ENCODE assay signal across 8 cellular contexts in genomic region chr5:115170924-115171510, GRCh38. TPM values are rescaled to one million over a fixed set of nuclear protein-coding genes. Genes with fewer than 3 reads are reported as not detected.
DNase-seq lines count a peak whose midpoint lies in the region; ATAC-seq, FAIRE-seq and TF ChIP-seq lines count a peak whose summit lies in the region.

No MANE protein-coding gene starts in this region.

- H3K4me3 Mint-ChIP-seq in activated T-cell treated with anti-CD3 and anti-CD28 coated beads, Interleukin-2, amount 50 U/mL, for 72 hours = peak overlapping the region; percentile 88 to 91
- H3K4me3 Mint-ChIP-seq in activated CD4-positive, alpha-beta memory T cell treated with anti-CD3 and anti-CD28 coated beads for 36 hours = peak overlapping the region; percentile 60

- H3K36me3 ChIP-seq in HepG2 (replicated peaks in 1 of 2; ENCODE audit: control insufficient read depth in 1 of 2, insufficient read depth in 2 of 2, low read length in 2 of 2) = no peaks in the 10 kb centered on the region
- H3K36me3 ChIP-seq in thymus (ENCODE audit: control insufficient read depth, insufficient read depth) = no peaks in the 10 kb centered on the region

- no peak overlapping the region for H2AFZ ChIP-seq in HepG2 (ENCODE audit: low read length)

- no peak for ATAC-seq in activated T-cell treated with anti-CD3 and anti-CD28 coated beads, Interleukin-2, amount 50 U/mL, for 72 hours (replicated peaks in 1 of 2)
- ATAC-seq in HepG2 (no peak), HG03039 (IDR thresholded peaks at IDR 0.05; ENCODE audit: unreplicated experiment) (no peak)

- no TSS peak for BruUV-seq in HepG2 (replicated peaks; lab: Mats Ljungman, UMichigan)

- H3K4me3 ChIP-seq in HepG2 (replicated peaks in 1 of 3; ENCODE audit: insufficient read depth in 1 of 3, low read depth in 2 of 3, low read length in 3 of 3) (peak overlapping the region in 2 of 3 experiments; percentile 62 to 83; a peak in 3 of 6 replicates), thymus (ENCODE audit: low read length) (peak overlapping the region; percentile 60)

- H3K9ac ChIP-seq in HepG2 (ENCODE audit: insufficient read depth, low read depth, low read length) = no peak overlapping the region

- H3K4me1 ChIP-seq in HepG2 (ENCODE audit: insufficient read depth, low read length) = peaks cover 17% of the 10 kb centered on the region
- H3K4me1 ChIP-seq in thymus (ENCODE audit: control insufficient read depth, insufficient read depth, low read length) = peaks cover 11% of the 10 kb centered on the region

- CTCF ChIA-PET in activated CD4-positive, alpha-beta memory T cell treated with anti-CD3 and anti-CD28 coated beads for 36 hours (lab: Charles Lee) = interaction anchor here (1.7 kb wide), 1 partner anchor 73 kb away, joined by 5 read pairs; no protein-coding TSS in a partner anchor
- CTCF ChIA-PET in HepG2 (lab: Yijun Ruan, JAX; ENCODE audit: low intra/inter-chr PET ratio, low total read pairs) = no interaction called here

- no peak for FAIRE-seq in HepG2 (lab: Jason Lieb, UNC)

- intact Hi-C loops in activated CD4-positive, alpha-beta memory T cell treated with anti-CD3 and anti-CD28 coated beads for 36 hours (cut with micrococcal nuclease) = loop anchor here (1.0 to 5.0 kb wide), 6 partner anchors 8 to 456 kb away; partner anchors contain the start of genes CCDC112, FEM1C, PGGT1B and TMED7
- intact Hi-C loops in HepG2 (cut with micrococcal nuclease; ENCODE audit: unreplicated experiment) = loop anchor here (2.0 kb wide), 1 partner anchor 24 kb away; no protein-coding TSS in a partner anchor

- H4K20me1 ChIP-seq in HepG2 (ENCODE audit: insufficient read depth, low read length) = no peaks in the 10 kb centered on the region

- TF ChIP-seq EP300 in HepG2 (IDR thresholded peaks at IDR 0.05; ENCODE audit: low read depth in 2 of 2, low read length in 2 of 2) = no peak
- no peak for TF ChIP-seq EP300 in HepG2 (CRISPR knock-in tag; IDR thresholded peaks at IDR 0.05; ENCODE audit: borderline replicate concordance)

- POLR2A ChIA-PET in activated CD4-positive, alpha-beta memory T cell treated with anti-CD3 and anti-CD28 coated beads for 36 hours (lab: Charles Lee) = no interaction called here
- POLR2A ChIA-PET in HepG2 (lab: Yijun Ruan, JAX) = no interaction called here

- TF ChIP-seq POLR2A in HepG2 (IDR thresholded peaks at IDR 0.05; ENCODE audit: insufficient read depth in 1 of 2, low read depth in 2 of 2, low read length in 2 of 2) = no peak

- peaks cover 4 to 5% of the 10 kb centered on the region in 2 donors for H3K9me3 Mint-ChIP-seq in activated T-cell treated with anti-CD3 and anti-CD28 coated beads, Interleukin-2, amount 50 U/mL, for 72 hours
- H3K9me3 Mint-ChIP-seq in activated CD4-positive, alpha-beta memory T cell treated with anti-CD3 and anti-CD28 coated beads for 36 hours = peaks cover 12% of the 10 kb centered on the region

- no peak for TF ChIP-seq RAD21 in HepG2 (CRISPR knock-in tag; IDR thresholded peaks at IDR 0.05)

- in situ Hi-C loops in HepG2 (cut with HindIII; ENCODE audit: extremely low pct_ligation_motif_present, low pct_unique_long_range_greater_than_20kb) = no loop called here

- peak overlapping the region; percentile 84 for H3K4me2 ChIP-seq in HepG2 (ENCODE audit: low read depth, low read length)

- H3K27me3 ChIP-seq in HepG2 (ENCODE audit: control insufficient read depth in 1 of 2, insufficient read depth in 2 of 2, low read length in 2 of 2) (peaks cover 0 to 13% of the 10 kb centered on the region in 2 experiments; a peak in 2 of 5 replicates), thymus (ENCODE audit: control insufficient read depth, insufficient read depth) (peaks cover 41% of the 10 kb centered on the region)

- H3K9me3 ChIP-seq in HepG2 (ENCODE audit: low read length) = peaks cover 4% of the 10 kb centered on the region; the same call in 1 of the 2 replicates
- peaks cover 2% of the 10 kb centered on the region for H3K9me3 ChIP-seq in thymus (ENCODE audit: control insufficient read depth)

- no peak for DNase-seq in activated T-cell treated with anti-CD3 and anti-CD28 coated beads, Interleukin-2, amount 50 U/mL, for 72 hours
- DNase-seq in activated T-cell treated with anti-CD3 and anti-CD28 coated beads for 4 hours (no peak), HepG2 (ENCODE audit: low spot score) (no peak)
- DNase-seq in activated CD4-positive, alpha-beta memory T cell treated with anti-CD3 and anti-CD28 coated beads for 36 hours = no peak
- DNase-seq in stimulated activated CD4-positive, alpha-beta T cell treated with anti-CD3 and anti-CD28 coated beads, Interleukin-4, amount 100 ng/mL, for 1 hour = no peak
- DNase-seq in effector CD8-positive, alpha-beta T cell (lab: John Stamatoyannopoulos, UW) = no peak

- no peaks in the 10 kb centered on the region for H3K79me2 ChIP-seq in HepG2 (ENCODE audit: insufficient read depth, low read length)

- H3K27ac ChIP-seq in HepG2 (ENCODE audit: extremely low read length, insufficient read depth, low read length) (no peak overlapping the region), thymus (ENCODE audit: low read depth) (no peak overlapping the region)

- peaks cover 5% of the 10 kb centered on the region for H3K4me1 Mint-ChIP-seq in activated T-cell treated with anti-CD3 and anti-CD28 coated beads, Interleukin-2, amount 50 U/mL, for 72 hours (ENCODE audit: low read depth)
- H3K4me1 Mint-ChIP-seq in activated CD4-positive, alpha-beta memory T cell treated with anti-CD3 and anti-CD28 coated beads for 36 hours (ENCODE audit: low read depth) = peaks cover 6% of the 10 kb centered on the region

- 71% methylated on average over 16 of the region's 16 CpGs for WGBS in HepG2 (ENCODE audit: low lambda C conversion rate)
- WGBS in thymus = 10% methylated on average over 16 of the region's 16 CpGs

- peaks cover 4% of the 10 kb centered on the region in 2 donors for H3K36me3 Mint-ChIP-seq in activated T-cell treated with anti-CD3 and anti-CD28 coated beads, Interleukin-2, amount 50 U/mL, for 72 hours (ENCODE audit: insufficient read depth in 2 of 2)
- peaks cover 6% of the 10 kb centered on the region for H3K36me3 Mint-ChIP-seq in activated CD4-positive, alpha-beta memory T cell treated with anti-CD3 and anti-CD28 coated beads for 36 hours

- H3K27me3 Mint-ChIP-seq in activated T-cell treated with anti-CD3 and anti-CD28 coated beads, Interleukin-2, amount 50 U/mL, for 72 hours (ENCODE audit: low read depth) = peaks cover 63% of the 10 kb centered on the region
- H3K27me3 Mint-ChIP-seq in activated CD4-positive, alpha-beta memory T cell treated with anti-CD3 and anti-CD28 coated beads for 36 hours = peaks cover 56% of the 10 kb centered on the region

- H3K27ac Mint-ChIP-seq in activated T-cell treated with anti-CD3 and anti-CD28 coated beads, Interleukin-2, amount 50 U/mL, for 72 hours = no peak overlapping the region
- H3K27ac Mint-ChIP-seq in activated CD4-positive, alpha-beta memory T cell treated with anti-CD3 and anti-CD28 coated beads for 36 hours = no peak overlapping the region

- TF ChIP-seq CTCF in HepG2 (CRISPR knock-in tag; IDR thresholded peaks at IDR 0.05) = no peak

TF ChIP-seq in HepG2, 621 proteins besides CTCF, POLR2A, EP300 and RAD21 (continues in another document):
- TF ChIP-seq ZNF350 (CRISPR knock-in tag; IDR thresholded peaks at IDR 0.05; ENCODE audit: borderline replicate concordance, low read depth) (no peak), ZNF33B (CRISPR knock-in tag; IDR thresholded peaks at IDR 0.05) (no peak), ARNTL (CRISPR knock-in tag; IDR thresholded peaks at IDR 0.05) (no peak), SAFB2 (CRISPR knock-in tag; IDR thresholded peaks at IDR 0.05; ENCODE audit: borderline replicate concordance, low read depth) (no peak), KAT7 (CRISPR knock-in tag; IDR thresholded peaks at IDR 0.05; ENCODE audit: borderline replicate concordance) (no peak)

RNA-seq across cellular contexts. Expression of gene TRIM36, which starts 1.3 kb away (rescaled TPM):
- total RNA-seq in activated T-cell treated with anti-CD3 and anti-CD28 coated beads, Interleukin-2, amount 50 U/mL, for 72 hours = not detected
- not detected for total RNA-seq in activated CD4-positive, alpha-beta memory T cell treated with anti-CD3 and anti-CD28 coated beads for 36 hours
- 2.0 and 2.4 TPM in 2 replicates for total RNA-seq in HepG2 (2016; rRNA removed; fragmentation: Illumina TruSeq; extraction: Trizol)
- total RNA-seq in HepG2 (2016; cell fraction: cytosol; rRNA removed; fragmentation: Illumina TruSeq; extraction: Trizol; ENCODE audit: low read depth) = 0.91 and 1.3 TPM in 2 replicates
- 1.8 and 2.7 TPM in 2 replicates for total RNA-seq in HepG2 (2016; cell fraction: insoluble cytoplasmic fraction; rRNA removed; fragmentation: Illumina TruSeq; extraction: Trizol)
- 1.2 TPM in 2 replicates for total RNA-seq in HepG2 (2016; cell fraction: membrane; rRNA removed; fragmentation: Illumina TruSeq; extraction: Trizol)
- total RNA-seq in HepG2 (2016; cell fraction: nucleus; rRNA removed; fragmentation: Illumina TruSeq; extraction: Trizol) = 2.1 and 2.2 TPM in 2 replicates
- 1.4 and 1.7 TPM in 2 replicates for polyA plus RNA-seq in HepG2 (2011; rRNA removed)
- 0.71 and 0.90 TPM in 2 replicates for polyA plus RNA-seq in HepG2 (2011; cell fraction: cytosol; rRNA removed)
- polyA plus RNA-seq in HepG2 (2011; cell fraction: nucleus; rRNA removed) = 0.99 and 1.5 TPM in 2 replicates
- polyA plus RNA-seq in HepG2 (2012) = 0.85 and 1.2 TPM in 2 replicates
- polyA plus RNA-seq in HepG2 (2016; cell fraction: cytosol; fragmentation: Illumina TruSeq; extraction: Trizol; ENCODE audit: low read depth) = 0.12 and 0.17 TPM in 2 replicates
- 1.4 and 1.8 TPM in 2 replicates for polyA plus RNA-seq in HepG2 (2016; cell fraction: insoluble cytoplasmic fraction; fragmentation: Illumina TruSeq; extraction: Trizol; ENCODE audit: low read depth)
- 0.13 and 0.27 TPM in 2 replicates for polyA plus RNA-seq in HepG2 (2016; cell fraction: membrane; fragmentation: Illumina TruSeq; extraction: Trizol; ENCODE audit: low read depth)
- polyA plus RNA-seq in HepG2 (2016; cell fraction: nucleus; fragmentation: Illumina TruSeq; extraction: Trizol; ENCODE audit: insufficient read depth, low read depth) = 1.7 and 2.9 TPM in 2 replicates
- polyA minus RNA-seq in HepG2 (2011; rRNA and poly(A)+ RNA removed; ENCODE audit: low replicate concordance) = 3.2 and 16.5 TPM in 2 replicates
- polyA minus RNA-seq in HepG2 (2011; cell fraction: cytosol; rRNA and poly(A)+ RNA removed) = 0.79 and 3.6 TPM in 2 replicates
- polyA minus RNA-seq in HepG2 (2011; cell fraction: nucleus; rRNA and poly(A)+ RNA removed) = 1.6 and 3.2 TPM in 2 replicates
- 2.0 TPM for polyA plus RNA-seq in thymus
